ENCODE assay signal across 9 cellular contexts in genomic region chr2:109612991-109613921, GRCh38. TPM values are rescaled to one million over a fixed set of nuclear protein-coding genes. Genes with fewer than 3 reads are reported as not detected.
DNase-seq lines count a peak whose midpoint lies in the region; ATAC-seq, FAIRE-seq and TF ChIP-seq lines count a peak whose summit lies in the region.
"Had no signal": no experiment of that assay in that cellular context is flagged by ENCODE, and none has a peak within 500 bp of the region (broad histone marks: within the 10 kb centered on the region; RNA-seq: fewer than 3 reads in every experiment).

No MANE protein-coding gene starts in this region.

- H3K4me1 ChIP-seq in H9 (ENCODE audit: insufficient read depth, low read length) (no peaks in the 10 kb centered on the region; the same call in 1 of the 2 replicates), kidney (ENCODE audit: control insufficient read depth in 1 of 2, insufficient read depth in 1 of 2, low read depth in 1 of 2, low read length in 2 of 2) (peaks cover 14 to 15% of the 10 kb centered on the region in 2 donors), smooth muscle cell (ENCODE audit: low read depth) (peaks cover 36% of the 10 kb centered on the region)

- H3K56ac ChIP-seq in H9 (ENCODE audit: insufficient read length, low read depth, low read length), result no peak overlapping the region

- no peak overlapping the region for H2BK5ac ChIP-seq in H9 (ENCODE audit: insufficient read length, low read length)

- H2AK5ac ChIP-seq in H9 (ENCODE audit: insufficient read length, low read length), result no peak overlapping the region

- H3K4ac ChIP-seq in H9 (ENCODE audit: low read depth, low read length), result no peak overlapping the region

- H3K27me3 ChIP-seq in H9 (ENCODE audit: insufficient read depth, low read length) (peaks cover 3% of the 10 kb centered on the region; the same call in 1 of the 2 replicates), smooth muscle cell (ENCODE audit: low read depth) (no peaks in the 10 kb centered on the region)

- no peak overlapping the region for H3T11ph ChIP-seq in H9 (ENCODE audit: low read length)

- peaks cover 0 to 12% (median 3%) of the 10 kb centered on the region in 3 experiments; a peak in 4 of 7 replicates for H3K36me3 Mint-ChIP-seq in H9 (ENCODE audit: insufficient read depth in 1 of 3, low read depth in 3 of 3)
- peaks cover 8% of the 10 kb centered on the region for H3K36me3 Mint-ChIP-seq in central memory CD8-positive, alpha-beta T cell (ENCODE audit: insufficient read depth)

- H3K14ac ChIP-seq in H9 (ENCODE audit: insufficient read depth, low read length), result peak overlapping the region; percentile 90

- peak overlapping the region; percentile 60 for H3K27ac ChIP-seq in H9 (ENCODE audit: insufficient read length, low read depth, low read length)
- peak overlapping the region; percentile 95 for H3K27ac ChIP-seq in kidney (ENCODE audit: low read depth in 2 of 2, low read length in 2 of 2)
- H3K27ac ChIP-seq in smooth muscle cell (ENCODE audit: low read depth), result peak overlapping the region; percentile 97

- no peak overlapping the region for H4K5ac ChIP-seq in H9 (ENCODE audit: insufficient read length, low read depth, low read length)

- peak overlapping the region; percentile 59 for H3K23ac ChIP-seq in H9 (ENCODE audit: insufficient read length, low read depth, low read length)

- H3F3A ChIP-seq in smooth muscle cell (ENCODE audit: low read depth), result peaks cover 24% of the 10 kb centered on the region

- DNase-seq in DMS79 treated with DMSO at 0.1 percent for 48 hours (lab: John Stamatoyannopoulos, UW) (peak; percentile 35), DMS79 (lab: John Stamatoyannopoulos, UW) (no peak), H9 (peak; percentile 39), NCI-H2227 (lab: John Stamatoyannopoulos, UW; ENCODE audit: unreplicated experiment) (peak; percentile 70), kidney (peak; percentile 87), smooth muscle cell (lab: John Stamatoyannopoulos, UW; ENCODE audit: unreplicated experiment) (no peak), NCI-H187 treated with DMSO at 0.1 percent for 48 hours (lab: John Stamatoyannopoulos, UW) (no peak)
- no peak for DNase-seq in central memory CD8-positive, alpha-beta T cell (ENCODE audit: low spot score in 2 of 2)

- peaks cover 19% of the 10 kb centered on the region for H3K23me2 ChIP-seq in H9 (ENCODE audit: insufficient read length, low read depth, low read length, poor library complexity, severe bottlenecking)

- peaks cover 7% of the 10 kb centered on the region; the same call in 1 of the 2 replicates for H3K27me3 Mint-ChIP-seq in H9 (ENCODE audit: low read depth)
- H3K27me3 Mint-ChIP-seq in central memory CD8-positive, alpha-beta T cell, result peaks cover 84% of the 10 kb centered on the region

- H2BK20ac ChIP-seq in H9 (ENCODE audit: low read depth, low read length, poor library complexity, severe bottlenecking), result no peak overlapping the region

- H3K9ac ChIP-seq in H9 (ENCODE audit: extremely low read depth, insufficient read length, low read length) (peak overlapping the region; percentile 98), kidney (ENCODE audit: low read length in 2 of 2) (peak overlapping the region; percentile 91 to 94), smooth muscle cell (ENCODE audit: low read depth) (peak overlapping the region; percentile 88)

- TF ChIP-seq CTCF in H9 (conservative IDR thresholded peaks at IDR 0.05) (no peak), kidney (IDR thresholded peaks at IDR 0.05; ENCODE audit: borderline replicate concordance, extremely low read depth, insufficient read depth) (no peak), smooth muscle cell (IDR thresholded peaks at IDR 0.05; ENCODE audit: borderline replicate concordance, insufficient read depth, poor library complexity, severe bottlenecking) (no peak)

- H4K20me1 ChIP-seq in H9 (ENCODE audit: control insufficient read depth, insufficient read depth, insufficient read length) (no peaks in the 10 kb centered on the region), smooth muscle cell (ENCODE audit: low read depth) (peaks cover 47% of the 10 kb centered on the region)

- no peak overlapping the region for H4K91ac ChIP-seq in H9 (ENCODE audit: insufficient read length, low read depth, low read length)

- peaks cover 41 to 45% of the 10 kb centered on the region in 2 experiments for H3K4me1 Mint-ChIP-seq in H9
- H3K4me1 Mint-ChIP-seq in central memory CD8-positive, alpha-beta T cell, result peaks cover 8% of the 10 kb centered on the region

- no peaks in the 10 kb centered on the region for H3K9me3 Mint-ChIP-seq in H9
- H3K9me3 Mint-ChIP-seq in central memory CD8-positive, alpha-beta T cell, result no peaks in the 10 kb centered on the region

- H2AFZ ChIP-seq in H9 (ENCODE audit: low read length) (no peak overlapping the region), smooth muscle cell (ENCODE audit: low read depth) (peak overlapping the region; percentile 13)

- no peak overlapping the region for H2BK15ac ChIP-seq in H9 (ENCODE audit: low read depth, low read length)

- H3K79me2 ChIP-seq in H9 (ENCODE audit: insufficient read depth, low read length) (peaks cover 31% of the 10 kb centered on the region; the same call in 1 of the 2 replicates), smooth muscle cell (ENCODE audit: low read depth) (peaks cover 77% of the 10 kb centered on the region)

- intact Hi-C loops in kidney (cut with DNase I), result no loop called here

- peak overlapping the region; percentile 78 to 85 for H3K4me3 ChIP-seq in kidney (ENCODE audit: low read length in 2 of 2)
- peak overlapping the region; percentile 87 for H3K4me3 ChIP-seq in smooth muscle cell

- H3K9me3 ChIP-seq in H9 (ENCODE audit: control insufficient read depth, low read depth, low read length), result no peaks in the 10 kb centered on the region
- no peaks in the 10 kb centered on the region for H3K9me3 ChIP-seq in kidney (ENCODE audit: control insufficient read depth in 1 of 2, low read length in 2 of 2)
- no peaks in the 10 kb centered on the region for H3K9me3 ChIP-seq in smooth muscle cell (replicated peaks; ENCODE audit: low read depth)

- peak overlapping the region; percentile 95 to 98 (median 96) for H3K27ac Mint-ChIP-seq in H9
- no peak overlapping the region for H3K27ac Mint-ChIP-seq in central memory CD8-positive, alpha-beta T cell (ENCODE audit: low read depth)

- FAIRE-seq in kidney (lab: Jason Lieb, UNC), result no peak
- FAIRE-seq: A204.1 had no signal

- H4K8ac ChIP-seq in H9 (replicated peaks; ENCODE audit: insufficient read length, low read depth, low read length), result no peak overlapping the region

- H3K79me1 ChIP-seq in H9 (ENCODE audit: insufficient read depth, low read depth, low read length, poor library complexity, severe bottlenecking), result no peaks in the 10 kb centered on the region

- peak overlapping the region; percentile 87 to 96 for H3K4me3 Mint-ChIP-seq in H9
- H3K4me3 Mint-ChIP-seq in central memory CD8-positive, alpha-beta T cell, result peak overlapping the region; percentile 75

- no peak for ATAC-seq in central memory CD8-positive, alpha-beta T cell (replicated peaks; ENCODE audit: extremely low read depth, poor library complexity, severe bottlenecking)

- H3K18ac ChIP-seq in H9 (ENCODE audit: insufficient read length, low read depth, low read length), result peak overlapping the region; percentile 71

- H2BK12ac ChIP-seq in H9 (ENCODE audit: insufficient read length, low read depth, low read length), result no peak overlapping the region

- H2BK120ac ChIP-seq in H9 (ENCODE audit: low read depth, low read length, poor library complexity, severe bottlenecking), result no peak overlapping the region

- WGBS in H9 (ENCODE audit: extremely low coverage, insufficient read length, low lambda C conversion rate), result no CpG with 5 or more reads among the region's 83 CpGs
- under 1% methylated on average over 60 of the region's 83 CpGs for WGBS in smooth muscle cell (ENCODE audit: low lambda C conversion rate)

- H3K36me3 ChIP-seq in kidney (ENCODE audit: control insufficient read depth in 1 of 2, insufficient read depth in 2 of 2, low read length in 2 of 2) (no peaks in the 10 kb centered on the region), smooth muscle cell (ENCODE audit: low read depth) (no peaks in the 10 kb centered on the region)

- H3K4me2 ChIP-seq in H9 (ENCODE audit: insufficient read depth, insufficient read length, low read length) (peak overlapping the region; percentile 96), smooth muscle cell (peak overlapping the region; percentile 89)

RNA-seq across cellular contexts. Expression of gene SEPTIN10, which starts 0.5 kb away (rescaled TPM):
- total RNA-seq in H9 (2021) (91.2 and 92.5 TPM in 2 replicates), kidney (80.7 TPM), smooth muscle cell (92.1 and 102 TPM in 2 replicates)
- polyA plus RNA-seq in kidney (ENCODE audit: insufficient read depth, low read depth, low replicate concordance) (20.8 TPM), smooth muscle cell (39.2 and 48.8 TPM in 2 replicates)

RNA-seq across cellular contexts. Expression of gene SOWAHC, which starts 0.9 kb away (rescaled TPM):
- total RNA-seq in H9 (2021), result 20.1 and 20.9 TPM in 2 replicates
- total RNA-seq in kidney, result 11.8 TPM
- 7.5 TPM for polyA plus RNA-seq in kidney (ENCODE audit: insufficient read depth, low read depth, low replicate concordance)
- total RNA-seq in smooth muscle cell, result 31.2 and 31.3 TPM in 2 replicates
- 20.2 and 24.4 TPM in 2 replicates for polyA plus RNA-seq in smooth muscle cell

Comparison
In these comparisons a context has a peak if more than half of its experiments do, and no peak if none do; other contexts are left out.
1. DNase-seq: peak in DMS79 treated with DMSO at 0.1 percent for 48 hours (single experiment), H9 (single experiment), NCI-H2227 (single experiment) and kidney (single experiment); none in DMS79 (single experiment), central memory CD8-positive, alpha-beta T cell (0 of 2), smooth muscle cell (single experiment) and NCI-H187 treated with DMSO at 0.1 percent for 48 hours (single experiment).
2. Peak in every context shown above with its lines, with median percentiles within 50 percentile points of each other: H3K27ac ChIP-seq and H3K9ac ChIP-seq.